ENCODE assay signal across 1 cellular context in genomic region chr12:95470300-95470699, GRCh38.
A peak's percentile ranks its signal among the peaks of the same experiment; 100 is the strongest.
TF ChIP-seq lines count a peak whose summit lies in the region.

No MANE protein-coding gene starts in this region.

TF ChIP-seq in HCT116, 20 proteins besides CTCF, POLR2A, EP300 and RAD21 (continued from another document):
- TF ChIP-seq REST (IDR thresholded peaks at IDR 0.05; ENCODE audit: low read depth) (no peak), JUND (IDR thresholded peaks at IDR 0.05) (peak; percentile 56), EGR1 (IDR thresholded peaks at IDR 0.05; ENCODE audit: low read depth) (no peak), ZBTB33 (IDR thresholded peaks at IDR 0.05; ENCODE audit: extremely low read depth, insufficient replicate concordance, low read length) (no peak), ATF3 (IDR thresholded peaks at IDR 0.05) (no peak), SRF (IDR thresholded peaks at IDR 0.05; ENCODE audit: low read depth) (no peak), YY1 (IDR thresholded peaks at IDR 0.05; ENCODE audit: extremely low read depth, insufficient replicate concordance, low read depth, low read length) (no peak), CEBPB (IDR thresholded peaks at IDR 0.05; ENCODE audit: low read depth) (peak; percentile 44), EZH2phosphoT487 (IDR thresholded peaks at IDR 0.05; ENCODE audit: borderline replicate concordance) (no peak), EZH2 (IDR thresholded peaks at IDR 0.05) (no peak), CBX3 (IDR thresholded peaks at IDR 0.05; ENCODE audit: low read depth) (peak; percentile 43; the same call in 1 of the 2 replicates)
TF ChIP-seq in HCT116: peak in this region for 5.
